ENCODE assay signal across 1 cellular context in genomic region chr16:718922-719321, GRCh38.
TF ChIP-seq lines count a peak whose summit lies in the region.

No MANE protein-coding gene starts in this region.

TF ChIP-seq in IMR-90, 13 proteins besides CTCF, POLR2A, EP300 and RAD21:
- TF ChIP-seq, protein P1, sequence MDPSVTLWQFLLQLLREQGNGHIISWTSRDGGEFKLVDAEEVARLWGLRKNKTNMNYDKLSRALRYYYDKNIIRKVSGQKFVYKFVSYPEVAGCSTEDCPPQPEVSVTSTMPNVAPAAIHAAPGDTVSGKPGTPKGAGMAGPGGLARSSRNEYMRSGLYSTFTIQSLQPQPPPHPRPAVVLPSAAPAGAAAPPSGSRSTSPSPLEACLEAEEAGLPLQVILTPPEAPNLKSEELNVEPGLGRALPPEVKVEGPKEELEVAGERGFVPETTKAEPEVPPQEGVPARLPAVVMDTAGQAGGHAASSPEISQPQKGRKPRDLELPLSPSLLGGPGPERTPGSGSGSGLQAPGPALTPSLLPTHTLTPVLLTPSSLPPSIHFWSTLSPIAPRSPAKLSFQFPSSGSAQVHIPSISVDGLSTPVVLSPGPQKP (IDR thresholded peaks at IDR 0.05; ENCODE audit: borderline replicate concordance, low read depth, low read length), result no peak
- no peak for TF ChIP-seq FOS (IDR thresholded peaks at IDR 0.05; ENCODE audit: low read depth, low read length)
- no peak for TF ChIP-seq USF2 (IDR thresholded peaks at IDR 0.05; ENCODE audit: low read depth, low read length)
